12 cellular contexts compared by ENCODE assay signal in genomic region chr2:43212931-43213330, GRCh38. TPM values are rescaled to one million over a fixed set of nuclear protein-coding genes. Genes with fewer than 3 reads are reported as not detected.
DNase-seq lines count a peak whose midpoint lies in the region; ATAC-seq, FAIRE-seq and TF ChIP-seq lines count a peak whose summit lies in the region.
"Had no signal": no experiment of that assay in that cellular context is flagged by ENCODE, and none has a peak within 500 bp of the region (broad histone marks: within the 10 kb centered on the region; RNA-seq: fewer than 3 reads in every experiment).

No MANE protein-coding gene starts in this region.

- peak overlapping the region; percentile 61 for H3K27ac Mint-ChIP-seq in nephron progenitor cell

- no peaks in the 10 kb centered on the region for H4K20me1 ChIP-seq in OCI-LY3 (ENCODE audit: insufficient read depth, low read length)

- H3K4me1 Mint-ChIP-seq in nephron progenitor cell: peaks cover 37% of the 10 kb centered on the region

- peak overlapping the region; percentile 79 for H3K4me2 ChIP-seq in OCI-LY3 (ENCODE audit: low read length)

- H3K4me3 ChIP-seq in OCI-LY3 (ENCODE audit: low read length) (peak overlapping the region; percentile 43), esophagus squamous epithelium (no peak overlapping the region)

- no peak overlapping the region for H3K4me3 Mint-ChIP-seq in nephron progenitor cell

- ATAC-seq in HG03354 (IDR thresholded peaks at IDR 0.05; ENCODE audit: poor library complexity, severe bottlenecking, unreplicated experiment) (no peak), HG03139 (IDR thresholded peaks at IDR 0.05; ENCODE audit: unreplicated experiment) (no peak)

- H3K4me1 ChIP-seq in OCI-LY3 (ENCODE audit: low read length) (peaks cover 23% of the 10 kb centered on the region), esophagus squamous epithelium (peaks cover 19 to 45% (median 23%) of the 10 kb centered on the region in 3 donors)
- H3K4me1 ChIP-seq: BE2C had no signal

- FAIRE-seq in RCC 7860 (lab: Jason Lieb, UNC): no peak
- FAIRE-seq: GM12892 had no signal

- intact Hi-C loops in esophagus squamous epithelium (cut with DNase I): loop anchor here (10.0 kb wide), 1 partner anchor 48 kb away; no protein-coding TSS in a partner anchor
- intact Hi-C loops in posterior vena cava (cut with DNase I): loop anchor here in 1 of 2 donors (10.0 kb wide), 1 partner anchor 88 kb away; no protein-coding TSS in a partner anchor

- H3K36me3 Mint-ChIP-seq in nephron progenitor cell (ENCODE audit: low read depth): no peaks in the 10 kb centered on the region

- no peaks in the 10 kb centered on the region for H3K9me3 Mint-ChIP-seq in nephron progenitor cell

- no peaks in the 10 kb centered on the region for H3K27me3 ChIP-seq in OCI-LY3 (ENCODE audit: low read depth, low read length)
- no peaks in the 10 kb centered on the region for H3K27me3 ChIP-seq in esophagus squamous epithelium
- H3K27me3 ChIP-seq: BE2C had no signal

- peaks cover 2% of the 10 kb centered on the region for H3K27me3 Mint-ChIP-seq in nephron progenitor cell (ENCODE audit: low read depth, poor library complexity)

- peak overlapping the region; percentile 56 for H3K27ac ChIP-seq in OCI-LY3 (ENCODE audit: low read length)
- peak overlapping the region in 3 of 4 donors; percentile 26 to 78 (median 47) for H3K27ac ChIP-seq in esophagus squamous epithelium

- no peak overlapping the region for H2AFZ ChIP-seq in OCI-LY3 (ENCODE audit: low read depth, low read length)

- H3K79me2 ChIP-seq in OCI-LY3 (ENCODE audit: low read length): no peaks in the 10 kb centered on the region

- TF ChIP-seq POLR2A in esophagus squamous epithelium (IDR thresholded peaks at IDR 0.05): no peak

- H3K9me3 ChIP-seq in OCI-LY3 (ENCODE audit: insufficient read depth, low read length) (no peaks in the 10 kb centered on the region), esophagus squamous epithelium (no peaks in the 10 kb centered on the region)
- H3K9me3 ChIP-seq: BE2C had no signal

- peak in 8 of 14 donors; percentile 15 to 42 (median 34) for DNase-seq in C1 segment of cervical spinal cord (lab: John Stamatoyannopoulos, UW)
- no peak for DNase-seq in esophagus squamous epithelium (lab: John Stamatoyannopoulos, UW)
- no peak for DNase-seq in nephron progenitor cell
- no peak for DNase-seq in posterior vena cava (ENCODE audit: low spot score)
- no peak for DNase-seq in RCC 7860 (ENCODE audit: low spot score)
- DNase-seq: BE2C; central memory CD4-positive, alpha-beta T cell; NCI-H146 had no signal

- TF ChIP-seq CTCF in OCI-LY3 (IDR thresholded peaks at IDR 0.05; ENCODE audit: low read depth, low read length) (no peak), esophagus squamous epithelium (IDR thresholded peaks at IDR 0.05) (no peak), nephron progenitor cell (IDR thresholded peaks at IDR 0.05) (no peak)

- WGBS in esophagus squamous epithelium, 2 donors: 77 to 83% methylated on average over 3 of the region's 3 CpGs

- no peaks in the 10 kb centered on the region for H3K36me3 ChIP-seq in OCI-LY3 (replicated peaks; ENCODE audit: low read depth, low read length)
- H3K36me3 ChIP-seq in esophagus squamous epithelium: no peaks in the 10 kb centered on the region
- H3K36me3 ChIP-seq: BE2C had no signal

- peak overlapping the region; percentile 45; the same call in 1 of the 2 replicates for H3K9ac ChIP-seq in OCI-LY3 (ENCODE audit: low read length)

RNA-seq across cellular contexts. Expression of gene ZFP36L2, which starts 13.5 kb away (rescaled TPM):
- 10 to 100 TPM; 26.6 to 87.7 (median 41.8) TPM for total RNA-seq in esophagus squamous epithelium
- 100 to 1,000 TPM; 123 to 148 TPM for total RNA-seq in posterior vena cava

Comparison
In these comparisons a context has a peak if more than half of its experiments do, and no peak if none do; other contexts are left out.
1. DNase-seq: peak in C1 segment of cervical spinal cord (8 of 14); none in esophagus squamous epithelium (single experiment), nephron progenitor cell (single experiment), posterior vena cava (single experiment) and RCC 7860 (single experiment).